ENCODE assay signal across 1 cellular context in the genomic region with DNA sequence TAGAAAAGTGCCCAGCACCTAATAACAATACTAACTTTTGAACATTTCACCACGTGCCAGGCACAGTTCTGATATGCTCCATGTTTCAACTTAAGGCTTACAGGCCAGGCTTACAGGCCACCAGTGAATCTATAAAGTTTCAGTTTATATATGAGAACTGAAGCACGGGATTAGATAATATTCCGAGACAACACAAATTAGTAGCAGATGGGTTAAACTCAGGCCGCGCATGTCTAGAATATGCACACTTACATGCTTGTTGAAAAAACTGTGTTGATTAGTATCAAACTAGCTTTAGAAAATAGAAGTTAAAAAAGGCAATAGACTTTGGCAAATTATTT.
TF ChIP-seq lines count a peak whose summit lies in the region.

No MANE protein-coding gene starts in this region.

TF ChIP-seq in GM23338, 12 proteins besides CTCF, POLR2A, EP300 and RAD21 (continued from another document):
- TF ChIP-seq, protein P1, sequence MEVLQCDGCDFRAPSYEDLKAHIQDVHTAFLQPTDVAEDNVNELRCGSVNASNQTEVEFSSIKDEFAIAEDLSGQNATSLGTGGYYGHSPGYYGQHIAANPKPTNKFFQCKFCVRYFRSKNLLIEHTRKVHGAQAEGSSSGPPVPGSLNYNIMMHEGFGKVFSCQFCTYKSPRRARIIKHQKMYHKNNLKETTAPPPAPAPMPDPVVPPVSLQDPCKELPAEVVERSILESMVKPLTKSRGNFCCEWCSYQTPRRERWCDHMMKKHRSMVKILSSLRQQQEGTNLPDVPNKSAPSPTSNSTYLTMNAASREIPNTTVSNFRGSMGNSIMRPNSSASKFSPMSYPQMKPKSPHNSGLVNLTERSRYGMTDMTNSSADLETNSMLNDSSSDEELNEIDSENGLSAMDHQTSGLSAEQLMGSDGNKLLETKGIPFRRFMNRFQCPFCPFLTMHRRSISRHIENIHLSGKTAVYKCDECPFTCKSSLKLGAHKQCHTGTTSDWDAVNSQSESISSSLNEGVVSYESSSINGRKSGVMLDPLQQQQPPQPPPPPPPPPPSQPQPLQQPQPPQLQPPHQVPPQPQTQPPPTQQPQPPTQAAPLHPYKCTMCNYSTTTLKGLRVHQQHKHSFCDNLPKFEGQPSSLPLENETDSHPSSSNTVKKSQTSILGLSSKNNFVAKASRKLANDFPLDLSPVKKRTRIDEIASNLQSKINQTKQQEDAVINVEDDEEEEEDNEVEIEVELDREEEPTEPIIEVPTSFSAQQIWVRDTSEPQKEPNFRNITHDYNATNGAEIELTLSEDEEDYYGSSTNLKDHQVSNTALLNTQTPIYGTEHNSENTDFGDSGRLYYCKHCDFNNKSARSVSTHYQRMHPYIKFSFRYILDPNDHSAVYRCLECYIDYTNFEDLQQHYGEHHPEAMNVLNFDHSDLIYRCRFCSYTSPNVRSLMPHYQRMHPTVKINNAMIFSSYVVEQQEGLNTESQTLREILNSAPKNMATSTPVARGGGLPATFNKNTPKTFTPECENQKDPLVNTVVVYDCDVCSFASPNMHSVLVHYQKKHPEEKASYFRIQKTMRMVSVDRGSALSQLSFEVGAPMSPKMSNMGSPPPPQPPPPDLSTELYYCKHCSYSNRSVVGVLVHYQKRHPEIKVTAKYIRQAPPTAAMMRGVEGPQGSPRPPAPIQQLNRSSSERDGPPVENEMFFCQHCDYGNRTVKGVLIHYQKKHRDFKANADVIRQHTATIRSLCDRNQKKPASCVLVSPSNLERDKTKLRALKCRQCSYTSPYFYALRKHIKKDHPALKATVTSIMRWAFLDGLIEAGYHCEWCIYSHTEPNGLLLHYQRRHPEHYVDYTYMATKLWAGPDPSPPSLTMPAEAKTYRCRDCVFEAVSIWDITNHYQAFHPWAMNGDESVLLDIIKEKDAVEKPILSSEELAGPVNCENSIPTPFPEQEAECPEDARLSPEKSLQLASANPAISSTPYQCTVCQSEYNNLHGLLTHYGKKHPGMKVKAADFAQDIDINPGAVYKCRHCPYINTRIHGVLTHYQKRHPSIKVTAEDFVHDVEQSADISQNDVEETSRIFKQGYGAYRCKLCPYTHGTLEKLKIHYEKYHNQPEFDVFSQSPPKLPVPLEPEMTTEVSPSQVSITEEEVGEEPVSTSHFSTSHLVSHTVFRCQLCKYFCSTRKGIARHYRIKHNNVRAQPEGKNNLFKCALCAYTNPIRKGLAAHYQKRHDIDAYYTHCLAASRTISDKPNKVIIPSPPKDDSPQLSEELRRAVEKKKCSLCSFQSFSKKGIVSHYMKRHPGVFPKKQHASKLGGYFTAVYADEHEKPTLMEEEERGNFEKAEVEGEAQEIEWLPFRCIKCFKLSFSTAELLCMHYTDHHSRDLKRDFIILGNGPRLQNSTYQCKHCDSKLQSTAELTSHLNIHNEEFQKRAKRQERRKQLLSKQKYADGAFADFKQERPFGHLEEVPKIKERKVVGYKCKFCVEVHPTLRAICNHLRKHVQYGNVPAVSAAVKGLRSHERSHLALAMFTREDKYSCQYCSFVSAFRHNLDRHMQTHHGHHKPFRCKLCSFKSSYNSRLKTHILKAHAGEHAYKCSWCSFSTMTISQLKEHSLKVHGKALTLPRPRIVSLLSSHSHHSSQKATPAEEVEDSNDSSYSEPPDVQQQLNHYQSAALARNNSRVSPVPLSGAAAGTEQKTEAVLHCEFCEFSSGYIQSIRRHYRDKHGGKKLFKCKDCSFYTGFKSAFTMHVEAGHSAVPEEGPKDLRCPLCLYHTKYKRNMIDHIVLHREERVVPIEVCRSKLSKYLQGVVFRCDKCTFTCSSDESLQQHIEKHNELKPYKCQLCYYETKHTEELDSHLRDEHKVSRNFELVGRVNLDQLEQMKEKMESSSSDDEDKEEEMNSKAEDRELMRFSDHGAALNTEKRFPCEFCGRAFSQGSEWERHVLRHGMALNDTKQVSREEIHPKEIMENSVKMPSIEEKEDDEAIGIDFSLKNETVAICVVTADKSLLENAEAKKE (CRISPR knock-in tag; IDR thresholded peaks at IDR 0.05): no peak
- no peak for TF ChIP-seq CREB1 (CRISPR knock-in tag; IDR thresholded peaks at IDR 0.05; ENCODE audit: low read depth)
- TF ChIP-seq EZH2 (IDR thresholded peaks at IDR 0.05; ENCODE audit: low read depth, unreplicated experiment): no peak
- TF ChIP-seq, protein P2, sequence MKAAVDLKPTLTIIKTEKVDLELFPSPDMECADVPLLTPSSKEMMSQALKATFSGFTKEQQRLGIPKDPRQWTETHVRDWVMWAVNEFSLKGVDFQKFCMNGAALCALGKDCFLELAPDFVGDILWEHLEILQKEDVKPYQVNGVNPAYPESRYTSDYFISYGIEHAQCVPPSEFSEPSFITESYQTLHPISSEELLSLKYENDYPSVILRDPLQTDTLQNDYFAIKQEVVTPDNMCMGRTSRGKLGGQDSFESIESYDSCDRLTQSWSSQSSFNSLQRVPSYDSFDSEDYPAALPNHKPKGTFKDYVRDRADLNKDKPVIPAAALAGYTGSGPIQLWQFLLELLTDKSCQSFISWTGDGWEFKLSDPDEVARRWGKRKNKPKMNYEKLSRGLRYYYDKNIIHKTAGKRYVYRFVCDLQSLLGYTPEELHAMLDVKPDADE (IDR thresholded peaks at IDR 0.05): no peak
